Comparison of ENCODE assay signal across 7 cellular contexts in the genomic region with DNA sequence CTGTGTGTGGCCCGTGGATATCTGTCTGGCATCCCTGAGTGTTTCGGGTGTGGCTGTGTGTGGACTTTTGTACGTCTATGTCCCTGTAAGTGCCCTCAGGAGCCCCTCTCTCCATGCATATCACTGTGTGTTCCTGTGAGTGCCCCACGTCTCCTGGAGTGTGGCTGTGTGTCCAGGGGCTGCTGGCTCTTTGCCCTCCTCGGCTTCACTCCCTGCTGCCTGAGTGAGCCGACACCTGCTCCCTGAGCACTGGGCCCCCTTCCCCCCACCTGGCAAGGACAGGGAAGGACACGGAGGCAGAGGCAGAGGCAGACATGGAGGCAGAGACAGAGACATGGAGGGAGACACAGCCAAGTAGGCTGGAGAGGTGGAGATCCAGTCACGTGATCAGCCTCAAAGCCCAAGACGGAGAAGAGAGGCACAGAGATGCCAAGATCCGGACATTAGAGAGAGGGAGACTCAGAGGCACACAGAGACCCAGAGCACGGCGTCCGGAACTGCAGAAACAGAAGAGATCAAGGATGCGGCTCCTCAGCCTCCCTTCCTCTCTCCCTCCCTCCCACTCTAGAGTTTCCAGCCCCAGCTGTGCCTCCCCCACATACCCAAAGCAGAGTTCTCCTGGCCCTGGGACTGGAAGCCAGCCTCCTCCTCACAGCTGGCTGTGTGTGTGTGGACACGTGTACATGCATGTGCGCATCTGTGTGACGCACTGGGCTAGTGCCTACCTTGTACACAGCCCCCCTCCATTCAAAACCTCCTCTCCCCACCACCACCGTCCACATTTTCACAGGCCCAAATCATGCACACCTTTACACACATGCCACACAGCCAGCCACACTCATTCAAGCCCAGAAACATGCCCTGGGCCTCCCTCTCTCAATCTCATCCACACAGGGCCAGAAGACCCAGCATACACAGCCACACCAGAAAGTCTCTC. TPM values are rescaled to one million over a fixed set of nuclear protein-coding genes. Genes with fewer than 3 reads are reported as not detected.
DNase-seq lines count a peak whose midpoint lies in the region; ATAC-seq and TF ChIP-seq lines count a peak whose summit lies in the region.

No MANE protein-coding gene starts in this region.

- WGBS in H9 (ENCODE audit: extremely low coverage, insufficient read length, low lambda C conversion rate) = 100% methylated on average over 1 of the region's 18 CpGs
- WGBS in lung, 2 donors = 28 to 42% methylated on average over 18 of the region's 18 CpGs

- H3K23ac ChIP-seq in H9 (ENCODE audit: insufficient read length, low read depth, low read length) = no peak overlapping the region

- TF ChIP-seq CTCF in H9 (conservative IDR thresholded peaks at IDR 0.05) (no peak), lung (IDR thresholded peaks at IDR 0.05; ENCODE audit: control extremely low read depth, extremely low read depth) (no peak)

- H3K27ac ChIP-seq in H9 (ENCODE audit: insufficient read length, low read depth, low read length) (no peak overlapping the region), lung (ENCODE audit: low read depth in 1 of 2, low read length in 1 of 2) (peak overlapping the region; percentile 89 to 90), temporal lobe (ENCODE audit: low read depth, low read length) (peak overlapping the region; percentile 91)

- DNase-seq in H9 = no peak
- DNase-seq in NCI-H748 treated with DMSO at 0.1 percent for 48 hours (lab: John Stamatoyannopoulos, UW) = peak; percentile 47
- no peak for DNase-seq in lung (ENCODE audit: low spot score)
- DNase-seq in MV-4-11 (lab: John Stamatoyannopoulos, UW) = no peak

- peaks cover 45 to 57% of the 10 kb centered on the region in 2 experiments for H3K4me1 Mint-ChIP-seq in H9
- H3K4me1 Mint-ChIP-seq in dendritic cell treated with granulocyte-macrophage colony-stimulating factor and Interleukin-4, amounts not matched to agents 40 ng/mL and 50 ng/mL, for 4 days (ENCODE audit: low read depth) = peaks cover 61% of the 10 kb centered on the region

- H3K27me3 ChIP-seq in H9 (ENCODE audit: insufficient read depth, low read length) = no peaks in the 10 kb centered on the region
- H3K27me3 ChIP-seq in lung (ENCODE audit: control insufficient read depth, insufficient read depth) = no peaks in the 10 kb centered on the region

- peak overlapping the region; percentile 90 for H3K4me2 ChIP-seq in H9 (ENCODE audit: insufficient read depth, insufficient read length, low read length)

- no peak overlapping the region for H3K4me3 ChIP-seq in lung

- no peaks in the 10 kb centered on the region for H3K79me1 ChIP-seq in H9 (ENCODE audit: insufficient read depth, low read depth, low read length, poor library complexity, severe bottlenecking)

- ATAC-seq in lung (ENCODE audit: insufficient read depth, low FRiP score) = peak; percentile 17
- ATAC-seq in HG02973 (IDR thresholded peaks at IDR 0.05; ENCODE audit: unreplicated experiment) = no peak

- no peak overlapping the region for H3K4ac ChIP-seq in H9 (ENCODE audit: low read depth, low read length)

- H3K36me3 Mint-ChIP-seq in H9 (ENCODE audit: insufficient read depth in 1 of 3, low read depth in 3 of 3) = peaks cover 9 to 14% (median 10%) of the 10 kb centered on the region in 3 experiments
- H3K36me3 Mint-ChIP-seq in dendritic cell treated with granulocyte-macrophage colony-stimulating factor and Interleukin-4, amounts not matched to agents 40 ng/mL and 50 ng/mL, for 4 days (ENCODE audit: low read depth) = peaks cover 14% of the 10 kb centered on the region

- peak overlapping the region; percentile 73 to 77 for H3K4me3 Mint-ChIP-seq in H9
- H3K4me3 Mint-ChIP-seq in dendritic cell treated with granulocyte-macrophage colony-stimulating factor and Interleukin-4, amounts not matched to agents 40 ng/mL and 50 ng/mL, for 4 days = no peak overlapping the region

- H4K8ac ChIP-seq in H9 (replicated peaks; ENCODE audit: insufficient read length, low read depth, low read length) = no peak overlapping the region

- peak overlapping the region; percentile 49 for H3K18ac ChIP-seq in H9 (ENCODE audit: insufficient read length, low read depth, low read length)

- no peak overlapping the region for H2AK5ac ChIP-seq in H9 (ENCODE audit: insufficient read length, low read length)

- no peak overlapping the region for H2BK120ac ChIP-seq in H9 (ENCODE audit: low read depth, low read length, poor library complexity, severe bottlenecking)

- no peaks in the 10 kb centered on the region; a peak in 1 of 5 replicates for H3K9me3 Mint-ChIP-seq in H9
- no peaks in the 10 kb centered on the region for H3K9me3 Mint-ChIP-seq in dendritic cell treated with granulocyte-macrophage colony-stimulating factor and Interleukin-4, amounts not matched to agents 40 ng/mL and 50 ng/mL, for 4 days

- no peaks in the 10 kb centered on the region for H4K20me1 ChIP-seq in H9 (ENCODE audit: control insufficient read depth, insufficient read depth, insufficient read length)

- no peak overlapping the region for H2BK15ac ChIP-seq in H9 (ENCODE audit: low read depth, low read length)

- H3K56ac ChIP-seq in H9 (ENCODE audit: insufficient read length, low read depth, low read length) = no peak overlapping the region

- H3K4me1 ChIP-seq in H9 (ENCODE audit: insufficient read depth, low read length) (peaks cover 10% of the 10 kb centered on the region), lung (ENCODE audit: control insufficient read depth in 2 of 2, insufficient read depth in 2 of 2, low read length in 2 of 2) (peaks cover under 1 to 40% of the 10 kb centered on the region in 2 donors)

- H2AFZ ChIP-seq in H9 (ENCODE audit: low read length) = no peak overlapping the region

- peaks cover 9% of the 10 kb centered on the region for H3K23me2 ChIP-seq in H9 (ENCODE audit: insufficient read length, low read depth, low read length, poor library complexity, severe bottlenecking)

- H4K5ac ChIP-seq in H9 (ENCODE audit: insufficient read length, low read depth, low read length) = no peak overlapping the region

- H2BK5ac ChIP-seq in H9 (ENCODE audit: insufficient read length, low read length) = no peak overlapping the region

- H3K9me3 ChIP-seq in H9 (ENCODE audit: control insufficient read depth, low read depth, low read length) (no peaks in the 10 kb centered on the region), lung (ENCODE audit: control insufficient read depth in 2 of 2, insufficient read depth in 1 of 2, low read length in 1 of 2) (no peaks in the 10 kb centered on the region)

- intact Hi-C loops in dendritic cell treated with granulocyte-macrophage colony-stimulating factor and Interleukin-4, amounts not matched to agents 40 ng/mL and 50 ng/mL, for 4 days (cut with micrococcal nuclease) = loop anchor here (5.0 kb wide), 1 partner anchor 42 kb away; no protein-coding TSS in a partner anchor

- no peak overlapping the region for H3T11ph ChIP-seq in H9 (ENCODE audit: low read length)

- H3K79me2 ChIP-seq in H9 (ENCODE audit: insufficient read depth, low read length) = no peaks in the 10 kb centered on the region

- peak overlapping the region; percentile 11 for H3K9ac ChIP-seq in H9 (ENCODE audit: extremely low read depth, insufficient read length, low read length)

- peaks cover 2 to 5% of the 10 kb centered on the region in 2 donors for H3K36me3 ChIP-seq in lung (ENCODE audit: control insufficient read depth in 2 of 2, insufficient read depth in 2 of 2, low read length in 2 of 2)

- no peak overlapping the region for H2BK20ac ChIP-seq in H9 (ENCODE audit: low read depth, low read length, poor library complexity, severe bottlenecking)

- H4K91ac ChIP-seq in H9 (ENCODE audit: insufficient read length, low read depth, low read length) = no peak overlapping the region

- H3K27ac Mint-ChIP-seq in H9 = peak overlapping the region in 2 of 3 experiments; percentile 17 to 42; a peak in 3 of 7 replicates
- H3K27ac Mint-ChIP-seq in dendritic cell treated with granulocyte-macrophage colony-stimulating factor and Interleukin-4, amounts not matched to agents 40 ng/mL and 50 ng/mL, for 4 days = peak overlapping the region; percentile 25

- H2BK12ac ChIP-seq in H9 (ENCODE audit: insufficient read length, low read depth, low read length) = no peak overlapping the region

- peaks cover 6% of the 10 kb centered on the region; the same call in 1 of the 2 replicates for H3K27me3 Mint-ChIP-seq in H9 (ENCODE audit: low read depth)
- peaks cover 17% of the 10 kb centered on the region for H3K27me3 Mint-ChIP-seq in dendritic cell treated with granulocyte-macrophage colony-stimulating factor and Interleukin-4, amounts not matched to agents 40 ng/mL and 50 ng/mL, for 4 days

- peak overlapping the region; percentile 57; the same call in 1 of the 2 replicates for H3K14ac ChIP-seq in H9 (ENCODE audit: insufficient read depth, low read length)

RNA-seq across cellular contexts. Expression of a gene that starts 39.0 kb away (rescaled TPM):
- total RNA-seq in H9 (2021) = 65.9 and 69.2 TPM in 2 replicates
- 100 to 1,000 TPM in 1 of 2 donors, 10 to 100 TPM in 1; 47.9 to 136 TPM for total RNA-seq in lung
- 10 to 100 TPM; 27.3 to 51.0 TPM for polyA plus RNA-seq in lung
- 10.1 TPM for total RNA-seq in temporal lobe
